20 cellular contexts compared by ENCODE assay signal in the genomic region with DNA sequence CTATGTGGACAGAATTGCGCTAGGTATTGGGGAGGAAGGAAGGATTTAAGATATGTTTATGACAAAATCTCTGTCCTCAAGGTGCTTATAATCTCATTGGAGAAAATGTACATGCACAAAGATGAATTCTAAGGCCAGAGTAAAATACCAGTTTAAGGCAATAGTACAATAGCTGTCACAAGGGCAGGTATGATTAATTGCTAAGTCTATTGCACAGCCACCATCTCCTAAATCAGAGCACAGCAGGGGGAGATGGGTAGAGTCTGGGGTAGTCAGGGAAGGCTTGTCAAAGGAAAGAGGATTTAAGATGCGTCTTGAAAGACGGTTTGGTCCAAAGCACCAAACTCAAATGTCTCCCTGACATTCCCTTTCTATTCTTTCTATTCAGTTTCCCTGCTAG.
"Had no signal": no experiment of that assay in that cellular context is flagged by ENCODE, and none has a peak within 500 bp of the region (broad histone marks: within the 10 kb centered on the region; RNA-seq: fewer than 3 reads in every experiment).

No MANE protein-coding gene starts in this region.

- H3K9me3 Mint-ChIP-seq: dendritic cell treated with granulocyte-macrophage colony-stimulating factor and Interleukin-4, amounts not matched to agents 40 ng/mL and 50 ng/mL, for 4 days; effector memory CD8-positive, alpha-beta T cell; naive thymus-derived CD8-positive, alpha-beta T cell had no signal

- H3K9me3 ChIP-seq: esophagus muscularis mucosa, gastrocnemius medialis, mucosa of descending colon, ovary, right atrium auricular region, stomach, upper lobe of left lung, uterus had no signal

- H3K36me3 Mint-ChIP-seq: naive thymus-derived CD8-positive, alpha-beta T cell had no signal

- H3K27me3 Mint-ChIP-seq: dendritic cell treated with granulocyte-macrophage colony-stimulating factor and Interleukin-4, amounts not matched to agents 40 ng/mL and 50 ng/mL, for 4 days had no signal

- H3K27ac ChIP-seq: epithelial cell of prostate, esophagus muscularis mucosa, gastrocnemius medialis, ovary, right atrium auricular region, stomach, upper lobe of left lung, uterus had no signal

- H3K4me1 ChIP-seq: upper lobe of left lung, uterus had no signal

- H3K4me1 Mint-ChIP-seq: naive thymus-derived CD8-positive, alpha-beta T cell had no signal

- DNase-seq: effector memory CD8-positive, alpha-beta T cell; gastrocnemius medialis; islet precursor cell; mammary epithelial cell; mucosa of descending colon; naive thymus-derived CD8-positive, alpha-beta T cell; nucleus accumbens; ovary; small intestine; stimulated activated CD4-positive, alpha-beta T cell treated with anti-CD3 and anti-CD28 coated beads, Interleukin-12 subunit alpha, Interleukin-12 subunit beta, amount 100 ng/mL, for 4 hours; stimulated activated naive CD4-positive, alpha-beta T cell; stomach; substantia nigra; upper lobe of left lung; uterus had no signal

- H3K4me3 ChIP-seq: esophagus muscularis mucosa, gastrocnemius medialis, mucosa of descending colon, ovary, right atrium auricular region, stomach, upper lobe of left lung, uterus had no signal

- H3K4me3 Mint-ChIP-seq: dendritic cell treated with granulocyte-macrophage colony-stimulating factor and Interleukin-4, amounts not matched to agents 40 ng/mL and 50 ng/mL, for 4 days; effector memory CD8-positive, alpha-beta T cell; naive thymus-derived CD8-positive, alpha-beta T cell had no signal

- ATAC-seq: effector memory CD8-positive, alpha-beta T cell; gastrocnemius medialis; left lobe of liver; mucosa of descending colon; naive thymus-derived CD8-positive, alpha-beta T cell had no signal

- H3K27ac Mint-ChIP-seq: dendritic cell treated with granulocyte-macrophage colony-stimulating factor and Interleukin-4, amounts not matched to agents 40 ng/mL and 50 ng/mL, for 4 days; effector memory CD8-positive, alpha-beta T cell; naive thymus-derived CD8-positive, alpha-beta T cell had no signal

- H3K36me3 ChIP-seq: esophagus muscularis mucosa, gastrocnemius medialis, ovary, right atrium auricular region, stomach, upper lobe of left lung, uterus had no signal

- H3K27me3 ChIP-seq: esophagus muscularis mucosa, gastrocnemius medialis, ovary, right atrium auricular region, stomach, upper lobe of left lung, uterus had no signal
